15 cellular contexts compared by ENCODE assay signal in the genomic region with DNA sequence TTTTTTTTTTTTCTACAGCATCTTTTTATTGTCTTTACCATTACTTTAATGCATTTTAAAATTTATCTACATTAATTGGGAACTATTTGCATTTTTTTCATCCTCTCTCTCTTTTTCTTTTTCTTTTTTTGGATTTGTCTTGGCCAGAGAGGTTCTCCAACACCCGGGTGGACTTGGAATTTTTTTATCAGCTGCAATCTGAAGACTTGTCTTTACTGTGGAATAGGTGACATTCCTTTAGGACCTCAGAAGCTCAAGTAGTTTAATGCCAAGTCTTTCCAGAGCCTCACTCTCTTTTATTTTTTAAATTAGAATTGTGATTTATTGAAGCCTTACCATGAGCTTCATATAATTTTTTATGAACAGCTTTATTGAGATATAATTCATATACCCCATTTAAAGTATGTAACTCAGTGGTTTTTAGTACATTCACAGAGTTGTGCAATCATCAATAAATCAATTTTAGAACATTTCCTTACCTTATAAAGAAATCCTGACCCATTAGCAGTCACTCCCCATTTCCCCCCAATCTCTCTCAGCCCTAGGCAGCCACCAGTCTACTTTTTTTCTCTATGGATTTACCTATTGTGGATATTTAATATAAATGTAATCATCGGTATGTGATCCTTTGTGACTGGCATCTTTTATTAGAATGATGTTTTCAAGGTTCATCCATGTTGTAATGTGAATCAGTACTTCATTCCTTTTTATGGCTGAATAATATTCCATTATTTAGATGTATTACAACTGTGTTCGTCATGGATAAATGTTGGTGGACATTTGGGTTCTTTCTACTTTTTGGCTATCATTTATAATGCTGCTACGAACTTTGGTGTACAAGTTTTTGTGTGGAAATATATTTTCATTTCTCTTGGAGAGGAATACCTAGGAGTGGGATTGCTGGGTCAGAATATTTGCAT. TPM values are rescaled to one million over a fixed set of nuclear protein-coding genes. Genes with fewer than 3 reads are reported as not detected.
DNase-seq lines count a peak whose midpoint lies in the region; ATAC-seq and TF ChIP-seq lines count a peak whose summit lies in the region.
"Had no signal": no experiment of that assay in that cellular context is flagged by ENCODE, and none has a peak within 500 bp of the region (broad histone marks: within the 10 kb centered on the region; RNA-seq: fewer than 3 reads in every experiment).

No MANE protein-coding gene starts in this region.

- H2BK20ac ChIP-seq in IMR-90 (ENCODE audit: low read depth, low read length) = 0 out of 2 replicates have a peak overlapping the region, but pooled peaks have one; percentile 3

- WGBS in IMR-90 (ENCODE audit: extremely low coverage in 2 of 2, insufficient read length in 1 of 2), 2 experiments = no CpG with 5 or more reads among the region's 4 CpGs
- WGBS in mesenchymal stem cell = 98% methylated on average over 2 of the region's 4 CpGs
- WGBS in thyroid gland, 2 donors = 85 to 88% methylated on average over 4 of the region's 4 CpGs

- H3K23ac ChIP-seq in IMR-90 (ENCODE audit: low read depth, low read length) (no peak overlapping the region), mesenchymal stem cell (ENCODE audit: low read length in 2 of 2) (no peak overlapping the region)

- intact Hi-C loops in IMR-90 (cut with micrococcal nuclease) = loop anchor here (10.0 kb wide), 2 partner anchors 221 to 289 kb away; partner anchors contain the start of genes C2CD4D, PI4KB and RORC
- intact Hi-C loops in MCF 10A (cut with micrococcal nuclease) = no loop called here
- intact Hi-C loops in thyroid gland (cut with DNase I) = no loop called here
- intact Hi-C loops in CD14-positive monocyte (cut with micrococcal nuclease) = no loop called here

- H4K20me1 ChIP-seq in IMR-90 (ENCODE audit: insufficient read depth, low read length) = peaks cover 28% of the 10 kb centered on the region

- BruUV-seq in IMR-90 (replicated peaks; lab: Mats Ljungman, UMichigan) = no TSS peak
- no TSS peak for BruUV-seq in MCF 10A (replicated peaks; lab: Mats Ljungman, UMichigan)

- ATAC-seq in IMR-90 (ENCODE audit: low read depth) = no peak
- no peak for ATAC-seq in GM21360 (IDR thresholded peaks at IDR 0.05; ENCODE audit: unreplicated experiment)
- ATAC-seq: activated CD4-positive, CD25-positive, alpha-beta regulatory T cell treated with anti-CD3 and anti-CD28 coated beads, Interleukin-2, amount 50 U/mL, for 24 hours; CD8-positive, alpha-beta T cell; stimulated activated naive CD8-positive, alpha-beta T cell treated with anti-CD3 and anti-CD28 coated beads, Interleukin-15, amount 100 ng/mL, for 72 hours had no signal

- in situ Hi-C loops in IMR-90 (cut with MboI; ENCODE audit: low sequenced_read_pairs) = loop anchor here (10.0 kb wide), 1 partner anchor 449 kb away; the partner anchor contains the start of gene S100A10

- H2BK5ac ChIP-seq in IMR-90 (ENCODE audit: low read depth, low read length, poor library complexity, severe bottlenecking) (peak overlapping the region; percentile 48), mesenchymal stem cell (ENCODE audit: low read depth, low read length, poor library complexity, severe bottlenecking) (no peak overlapping the region)

- peaks cover 25 to 76% of the 10 kb centered on the region in 2 experiments for H3K79me1 ChIP-seq in IMR-90 (ENCODE audit: low read depth in 1 of 2, low read length in 2 of 2)
- peaks cover under 1% of the 10 kb centered on the region for H3K79me1 ChIP-seq in mesenchymal stem cell (replicated peaks; ENCODE audit: low read length, poor library complexity, severe bottlenecking)

- H3K27ac ChIP-seq in IMR-90 (ENCODE audit: insufficient read depth, low read length) (peak overlapping the region; percentile 36; the same call in 1 of the 2 replicates), mesenchymal stem cell (ENCODE audit: low read length, poor library complexity, severe bottlenecking) (peak overlapping the region; percentile 88), thyroid gland (peak overlapping the region; percentile 68 to 82 (median 77))

- H3K14ac ChIP-seq in IMR-90 (replicated peaks; ENCODE audit: low read depth, low read length) (no peak overlapping the region), mesenchymal stem cell (ENCODE audit: low read length in 2 of 2) (no peak overlapping the region)

- H3K56ac ChIP-seq in IMR-90 (ENCODE audit: extremely low read depth, insufficient read depth, low read length) = no peak overlapping the region

- no peaks in the 10 kb centered on the region; the same call in 1 of the 2 replicates for H3K36me3 ChIP-seq in IMR-90 (ENCODE audit: control insufficient read depth, insufficient read depth, low read length)
- H3K36me3 ChIP-seq in mesenchymal stem cell (ENCODE audit: control insufficient read depth in 1 of 2, insufficient read depth in 2 of 2, low read depth in 1 of 2, low read length in 2 of 2) = peaks cover 0 to 3% of the 10 kb centered on the region in 2 experiments
- no peaks in the 10 kb centered on the region for H3K36me3 ChIP-seq in thyroid gland

- no peak overlapping the region for H2AK9ac ChIP-seq in IMR-90 (replicated peaks; ENCODE audit: low read depth, low read length, poor library complexity)

- H3K9me3 ChIP-seq in IMR-90 (ENCODE audit: control insufficient read depth, insufficient read depth, low read length) (no peaks in the 10 kb centered on the region), mesenchymal stem cell (ENCODE audit: control insufficient read depth, low read length) (no peaks in the 10 kb centered on the region), thyroid gland (no peaks in the 10 kb centered on the region)

- H3K18ac ChIP-seq in IMR-90 (ENCODE audit: low read depth, low read length) (0 out of 2 replicates have a peak overlapping the region, but pooled peaks have one; percentile 9), mesenchymal stem cell (ENCODE audit: low read depth in 1 of 2, low read length in 2 of 2) (no peak overlapping the region)

- H4K8ac ChIP-seq in IMR-90 (ENCODE audit: low read depth in 2 of 2, low read length in 2 of 2) (peak overlapping the region in 1 of 2 experiments; percentile 20; a peak in 2 of 4 replicates), mesenchymal stem cell (ENCODE audit: low read length) (no peak overlapping the region)

- peaks cover 51% of the 10 kb centered on the region for H3K36me3 Mint-ChIP-seq in MCF 10A (ENCODE audit: insufficient read depth, unreplicated experiment)
- peaks cover 0 to 5% of the 10 kb centered on the region in 2 donors for H3K36me3 Mint-ChIP-seq in CD14-positive monocyte
- H3K36me3 Mint-ChIP-seq in glutamatergic neuron (ENCODE audit: unreplicated experiment) = no peaks in the 10 kb centered on the region
- H3K36me3 Mint-ChIP-seq: activated naive CD4-positive, alpha-beta T cell treated with anti-CD3 and anti-CD28 coated beads, Interleukin-2, amount 50 U/mL, for 72 hours; CD8-positive, alpha-beta T cell; memory B cell had no signal

- DNase-seq in IMR-90 (no peak), MCF 10A (ENCODE audit: unreplicated experiment) (no peak), mesenchymal stem cell (no peak), thyroid gland (no peak), CD14-positive monocyte (ENCODE audit: low spot score) (no peak), glutamatergic neuron (no peak)
- DNase-seq: CD8-positive, alpha-beta T cell; effector memory CD8-positive, alpha-beta T cell; NCI-H187 treated with DMSO at 0.1 percent for 48 hours; NCI-H526 treated with DMSO at 0.1 percent for 48 hours; stimulated activated naive CD8-positive, alpha-beta T cell treated with anti-CD3 and anti-CD28 coated beads, Interleukin-15, amount 100 ng/mL, for 72 hours had no signal

- H3K4me1 Mint-ChIP-seq in MCF 10A (ENCODE audit: insufficient read depth, unreplicated experiment) = peaks cover 80% of the 10 kb centered on the region
- peaks cover 11% of the 10 kb centered on the region for H3K4me1 Mint-ChIP-seq in CD14-positive monocyte
- peaks cover 7% of the 10 kb centered on the region for H3K4me1 Mint-ChIP-seq in glutamatergic neuron (ENCODE audit: low read depth, unreplicated experiment)

- H3K9me1 ChIP-seq in IMR-90 (ENCODE audit: insufficient read depth, low read length) = peaks cover 39% of the 10 kb centered on the region

- peak overlapping the region; percentile 26; the same call in 1 of the 2 replicates for H3K4ac ChIP-seq in IMR-90 (ENCODE audit: low read depth, low read length)
- H3K4ac ChIP-seq in mesenchymal stem cell (ENCODE audit: low read depth in 1 of 2, low read length in 2 of 2) = no peak overlapping the region

- H3K27me3 Mint-ChIP-seq in MCF 10A (ENCODE audit: insufficient read depth, unreplicated experiment) (no peaks in the 10 kb centered on the region), CD14-positive monocyte (ENCODE audit: low read depth in 3 of 3) (peaks cover 12 to 18% (median 14%) of the 10 kb centered on the region in 3 donors), glutamatergic neuron (ENCODE audit: unreplicated experiment) (peaks cover 5% of the 10 kb centered on the region)

- H4K91ac ChIP-seq in IMR-90 (ENCODE audit: insufficient read depth, low read depth, low read length) (0 out of 2 replicates have a peak overlapping the region, but pooled peaks have one; percentile 2), mesenchymal stem cell (ENCODE audit: low read length) (no peak overlapping the region)

- peak overlapping the region; percentile 51 for H3K4me3 Mint-ChIP-seq in MCF 10A (ENCODE audit: unreplicated experiment)
- H3K4me3 Mint-ChIP-seq in CD14-positive monocyte = no peak overlapping the region
- H3K4me3 Mint-ChIP-seq in glutamatergic neuron (ENCODE audit: unreplicated experiment) = no peak overlapping the region
- H3K4me3 Mint-ChIP-seq: CD8-positive, alpha-beta T cell; memory B cell; stimulated activated naive CD8-positive, alpha-beta T cell treated with anti-CD3 and anti-CD28 coated beads, Interleukin-15, amount 100 ng/mL, for 72 hours had no signal

- TF ChIP-seq CTCF in IMR-90 (conservative IDR thresholded peaks at IDR 0.05; ENCODE audit: low read depth, low read length) = no peak
- TF ChIP-seq CTCF in MCF 10A (IDR thresholded peaks at IDR 0.05; ENCODE audit: unreplicated experiment) = no peak
- no peak for TF ChIP-seq CTCF in thyroid gland (IDR thresholded peaks at IDR 0.05)
- no peak for TF ChIP-seq CTCF in CD14-positive monocyte (IDR thresholded peaks at IDR 0.05)
- no peak for TF ChIP-seq CTCF in glutamatergic neuron (IDR thresholded peaks at IDR 0.05; ENCODE audit: partially characterized antibody, unreplicated experiment)

- H2AFZ ChIP-seq in IMR-90 (replicated peaks; ENCODE audit: low read length, poor library complexity) (no peak overlapping the region), mesenchymal stem cell (ENCODE audit: low read depth, low read length) (no peak overlapping the region)

- TF ChIP-seq RAD21 in IMR-90 (IDR thresholded peaks at IDR 0.05; ENCODE audit: low read length) = no peak

- TF ChIP-seq POLR2A in IMR-90 (IDR thresholded peaks at IDR 0.05; ENCODE audit: low read depth, low read length) (no peak), thyroid gland (IDR thresholded peaks at IDR 0.05) (no peak)

- no peak overlapping the region for H2AK5ac ChIP-seq in IMR-90 (ENCODE audit: low read depth, low read length)
- H2AK5ac ChIP-seq in mesenchymal stem cell (ENCODE audit: low read length, severe bottlenecking) = no peak overlapping the region

- no peaks in the 10 kb centered on the region for H3K27me3 ChIP-seq in IMR-90 (ENCODE audit: control insufficient read depth, insufficient read depth, low read length)
- no peaks in the 10 kb centered on the region for H3K27me3 ChIP-seq in mesenchymal stem cell (ENCODE audit: control insufficient read depth in 1 of 2, insufficient read depth in 1 of 2, low read length in 2 of 2)
- no peaks in the 10 kb centered on the region for H3K27me3 ChIP-seq in thyroid gland

- H2BK15ac ChIP-seq in IMR-90 (ENCODE audit: low read depth, low read length) = 0 out of 3 replicates have a peak overlapping the region, but pooled peaks have one; percentile 10
- no peak overlapping the region for H2BK15ac ChIP-seq in mesenchymal stem cell (ENCODE audit: low read depth, poor library complexity, severe bottlenecking)

- H3K9ac ChIP-seq in IMR-90 (ENCODE audit: low read depth, low read length) = no peak overlapping the region
- no peak overlapping the region for H3K9ac ChIP-seq in mesenchymal stem cell (ENCODE audit: low read length)

- H2BK12ac ChIP-seq in mesenchymal stem cell (ENCODE audit: low read length in 2 of 2) = no peak overlapping the region

- POLR2A ChIA-PET in IMR-90 (lab: Charles Lee; ENCODE audit: unreplicated experiment) (no interaction called here), MCF 10A (lab: Yijun Ruan, JAX) (interaction anchor here (0.6 to 5.0 kb wide), 16 partner anchors 7 to 442 kb away, joined by 3 to 90 read pairs (median 4); partner anchors contain the start of genes POGZ and TUFT1)

- H3K4me2 ChIP-seq in IMR-90 (ENCODE audit: low read depth, low read length) (no peak overlapping the region), mesenchymal stem cell (ENCODE audit: low read length, poor library complexity, severe bottlenecking) (no peak overlapping the region)

- CTCF ChIA-PET in IMR-90 (lab: Yijun Ruan, JAX) = no interaction called here
- CTCF ChIA-PET in MCF 10A (lab: Yijun Ruan, JAX) = interaction anchor here (0.6 to 3.4 kb wide), 6 partner anchors 9 to 372 kb away, joined by 3 to 9 read pairs (median 4); no protein-coding TSS in a partner anchor

- H3K4me1 ChIP-seq in IMR-90 (ENCODE audit: control insufficient read depth, insufficient read depth, low read length) (peaks cover 31% of the 10 kb centered on the region), mesenchymal stem cell (ENCODE audit: control insufficient read depth, insufficient read depth, low read depth, low read length) (peaks cover 25% of the 10 kb centered on the region), thyroid gland (peaks cover 10 to 25% of the 10 kb centered on the region in 2 donors)

- H3K4me3 ChIP-seq in IMR-90 (ENCODE audit: insufficient read depth, low read depth, low read length) (no peak overlapping the region), mesenchymal stem cell (ENCODE audit: insufficient read depth in 1 of 2, low read depth in 1 of 2, low read length in 2 of 2) (no peak overlapping the region), thyroid gland (replicated peaks in 1 of 3) (no peak overlapping the region)

- H2BK120ac ChIP-seq in IMR-90 (ENCODE audit: low read depth, low read length) (peak overlapping the region; percentile 34), mesenchymal stem cell (ENCODE audit: low read depth, low read length) (no peak overlapping the region)

- dilution Hi-C loops in IMR-90 (cut with HindIII; ENCODE audit: low sequenced_read_pairs, unreplicated experiment) = no loop called here

- no peak overlapping the region for H4K5ac ChIP-seq in IMR-90 (ENCODE audit: low read depth, low read length)

- no peaks in the 10 kb centered on the region for H3K9me3 Mint-ChIP-seq in MCF 10A (ENCODE audit: unreplicated experiment)
- H3K9me3 Mint-ChIP-seq in CD14-positive monocyte = no peaks in the 10 kb centered on the region
- peaks cover 4% of the 10 kb centered on the region for H3K9me3 Mint-ChIP-seq in glutamatergic neuron (ENCODE audit: unreplicated experiment)
- H3K9me3 Mint-ChIP-seq: activated naive CD4-positive, alpha-beta T cell treated with anti-CD3 and anti-CD28 coated beads, Interleukin-2, amount 50 U/mL, for 72 hours; CD8-positive, alpha-beta T cell; effector memory CD8-positive, alpha-beta T cell; memory B cell; stimulated activated naive CD8-positive, alpha-beta T cell treated with anti-CD3 and anti-CD28 coated beads, Interleukin-15, amount 100 ng/mL, for 72 hours had no signal

- H3K27ac Mint-ChIP-seq in MCF 10A (ENCODE audit: low read depth, unreplicated experiment) (peak overlapping the region; percentile 67), CD14-positive monocyte (no peak overlapping the region), glutamatergic neuron (ENCODE audit: unreplicated experiment) (no peak overlapping the region)
- H3K27ac Mint-ChIP-seq: activated naive CD4-positive, alpha-beta T cell treated with anti-CD3 and anti-CD28 coated beads, Interleukin-2, amount 50 U/mL, for 72 hours; CD8-positive, alpha-beta T cell; memory B cell; stimulated activated naive CD8-positive, alpha-beta T cell treated with anti-CD3 and anti-CD28 coated beads, Interleukin-15, amount 100 ng/mL, for 72 hours had no signal

RNA-seq across cellular contexts. Expression of gene TUFT1, which starts 6.2 kb away (rescaled TPM):
- 30.3 and 33.3 TPM in 2 replicates for total RNA-seq in IMR-90 (2012; rRNA removed)
- 18.4 and 21.2 TPM in 2 replicates for polyA plus RNA-seq in IMR-90 (2012; rRNA removed)
- 9.3 and 11.8 TPM in 2 replicates for polyA plus RNA-seq in IMR-90 (2012; cell fraction: cytosol; rRNA removed)
- 21.8 and 50.3 TPM in 2 replicates for polyA plus RNA-seq in IMR-90 (2012; cell fraction: nucleus; rRNA removed; ENCODE audit: low replicate concordance)
- total RNA-seq in MCF 10A (2022) = 90.6 and 162 TPM in 2 replicates
- polyA plus RNA-seq in mesenchymal stem cell (2013, experiment 1 of 2) = 5.8 TPM
- polyA plus RNA-seq in mesenchymal stem cell (2013, experiment 2 of 2) = 6.0 TPM
- total RNA-seq in thyroid gland = 1 to 10 TPM; 4.0 to 8.8 (median 5.0) TPM
- 1 to 10 TPM; 1.5 to 1.7 TPM for polyA plus RNA-seq in CD14-positive monocyte
- 7.0 TPM for total RNA-seq in glutamatergic neuron (ENCODE audit: unreplicated experiment)

RNA-seq across cellular contexts. Expression of gene CGN, which starts 35.1 kb away (rescaled TPM):
- total RNA-seq in IMR-90 (2012; rRNA removed) = 0.28 and 0.36 TPM in 2 replicates
- 0.34 and 0.36 TPM in 2 replicates for polyA plus RNA-seq in IMR-90 (2012; rRNA removed)
- polyA plus RNA-seq in IMR-90 (2012; cell fraction: cytosol; rRNA removed) = 0.10 and 0.20 TPM in 2 replicates
- polyA plus RNA-seq in IMR-90 (2012; cell fraction: nucleus; rRNA removed; ENCODE audit: low replicate concordance) = 0.84 and 1.3 TPM in 2 replicates
- total RNA-seq in MCF 10A (2022) = 0.32 and 0.33 TPM in 2 replicates
- 0.03 TPM for polyA plus RNA-seq in mesenchymal stem cell (2013, experiment 1 of 2)
- polyA plus RNA-seq in mesenchymal stem cell (2013, experiment 2 of 2) = 0.04 TPM
- total RNA-seq in thyroid gland = 10 to 100 TPM in 1 of 4 donors, 1 to 10 TPM in 3; 7.7 to 14.9 (median 8.7) TPM
- polyA plus RNA-seq in CD14-positive monocyte = not detected
- total RNA-seq in glutamatergic neuron (ENCODE audit: unreplicated experiment) = 2.0 TPM

Comparison
In these comparisons a context has a peak if more than half of its experiments do, and no peak if none do; other contexts are left out.
1. H3K27ac ChIP-seq: peak in every context shown above with its lines; median percentile 88 in mesenchymal stem cell; 77 in thyroid gland; 36 in IMR-90.